Comparison of ENCODE assay signal across 9 cellular contexts in the genomic region with DNA sequence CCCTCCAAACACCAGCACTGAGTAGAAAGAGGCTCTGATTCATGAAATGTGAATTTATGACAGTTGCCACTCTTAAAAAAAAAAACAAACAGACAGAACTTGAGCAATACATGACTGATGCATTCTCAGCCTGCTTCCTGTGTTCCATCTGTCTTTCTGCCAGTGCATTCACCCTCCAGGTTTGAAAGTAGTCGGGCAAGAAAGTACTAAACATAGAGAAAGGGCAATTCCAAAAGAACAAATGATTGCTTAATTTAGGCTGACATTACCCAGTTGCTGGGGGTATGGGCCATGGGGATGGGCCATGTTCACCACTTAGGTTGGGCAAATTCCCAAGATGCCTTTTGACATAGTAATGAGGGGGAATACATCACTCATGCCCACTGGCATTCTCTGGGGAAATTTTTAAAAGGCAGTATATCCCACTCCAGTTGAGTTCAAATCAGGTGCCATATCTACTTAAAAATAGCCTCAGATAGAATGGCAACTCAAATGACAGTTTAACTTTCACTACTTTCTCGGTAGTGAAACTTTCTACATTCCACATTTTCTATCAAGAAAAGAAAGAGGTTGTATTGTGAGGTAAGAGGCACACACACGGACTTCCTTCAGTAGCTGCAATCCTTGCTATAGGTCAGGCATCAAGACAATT.
DNase-seq lines count a peak whose midpoint lies in the region; ATAC-seq and TF ChIP-seq lines count a peak whose summit lies in the region.
"Had no signal": no experiment of that assay in that cellular context is flagged by ENCODE, and none has a peak within 500 bp of the region (broad histone marks: within the 10 kb centered on the region; RNA-seq: fewer than 3 reads in every experiment).

No MANE protein-coding gene starts in this region.

- TF ChIP-seq CTCF in LNCaP clone FGC (IDR thresholded peaks at IDR 0.05; ENCODE audit: control insufficient read depth, extremely low read depth, insufficient read depth) (no peak), brain microvascular endothelial cell (IDR thresholded peaks at IDR 0.05; ENCODE audit: low read depth, low read length, missing control alignments) (no peak), tibial artery (IDR thresholded peaks at IDR 0.05) (no peak)

- intact Hi-C loops in tibial artery (cut with DNase I; ENCODE audit: low total_unique reads) = no loop called here

- H3K27me3 ChIP-seq in brain microvascular endothelial cell (replicated peaks) (no peaks in the 10 kb centered on the region), tibial artery (no peaks in the 10 kb centered on the region)

- peaks cover 5 to 86% (median 43%) of the 10 kb centered on the region in 4 donors for H3K4me1 ChIP-seq in tibial artery

- H3K4me3 ChIP-seq in LNCaP clone FGC (ENCODE audit: low read depth, low read length) (no peak overlapping the region), brain microvascular endothelial cell (ENCODE audit: low read depth, low read length) (peak overlapping the region; percentile 10), tibial artery (no peak overlapping the region)

- DNase-seq in LNCaP clone FGC (ENCODE audit: low read depth) (peak; percentile 28), brain microvascular endothelial cell (peak; percentile 71), kidney tubule cell (ENCODE audit: low spot score) (peak; percentile 98), tibial artery (peak in 1 of 2 donors; percentile 31), NCI-H2107 treated with DMSO at 0.1 percent for 48 hours (lab: John Stamatoyannopoulos, UW; ENCODE audit: unreplicated experiment) (no peak), NCI-H2196 treated with DMSO at 0.1 percent for 48 hours (lab: John Stamatoyannopoulos, UW; ENCODE audit: unreplicated experiment) (no peak)

- in situ Hi-C loops in brain microvascular endothelial cell (cut with HindIII; ENCODE audit: low pct_ligation_motif_present, low sequenced_read_pairs) = no loop called here

- H3K27ac ChIP-seq in brain microvascular endothelial cell (peak overlapping the region; percentile 95), tibial artery (peak overlapping the region; percentile 75 to 77)

- H3K9me3 ChIP-seq in tibial artery = no peaks in the 10 kb centered on the region

- H3K36me3 ChIP-seq in brain microvascular endothelial cell (replicated peaks) (peaks cover 23% of the 10 kb centered on the region), tibial artery (no peaks in the 10 kb centered on the region)

- no peak for ATAC-seq in GM21515 (IDR thresholded peaks at IDR 0.05; ENCODE audit: unreplicated experiment)
- no peak for ATAC-seq in HG03139 (IDR thresholded peaks at IDR 0.05; ENCODE audit: unreplicated experiment)
- ATAC-seq: WTC11 had no signal

Comparison
In these comparisons a context has a peak if more than half of its experiments do, and no peak if none do; other contexts are left out.
1. DNase-seq: peak in LNCaP clone FGC (single experiment), brain microvascular endothelial cell (single experiment) and kidney tubule cell (single experiment); none in NCI-H2107 treated with DMSO at 0.1 percent for 48 hours (single experiment) and NCI-H2196 treated with DMSO at 0.1 percent for 48 hours (single experiment).